ENCODE assay signal across 8 cellular contexts in the genomic region with DNA sequence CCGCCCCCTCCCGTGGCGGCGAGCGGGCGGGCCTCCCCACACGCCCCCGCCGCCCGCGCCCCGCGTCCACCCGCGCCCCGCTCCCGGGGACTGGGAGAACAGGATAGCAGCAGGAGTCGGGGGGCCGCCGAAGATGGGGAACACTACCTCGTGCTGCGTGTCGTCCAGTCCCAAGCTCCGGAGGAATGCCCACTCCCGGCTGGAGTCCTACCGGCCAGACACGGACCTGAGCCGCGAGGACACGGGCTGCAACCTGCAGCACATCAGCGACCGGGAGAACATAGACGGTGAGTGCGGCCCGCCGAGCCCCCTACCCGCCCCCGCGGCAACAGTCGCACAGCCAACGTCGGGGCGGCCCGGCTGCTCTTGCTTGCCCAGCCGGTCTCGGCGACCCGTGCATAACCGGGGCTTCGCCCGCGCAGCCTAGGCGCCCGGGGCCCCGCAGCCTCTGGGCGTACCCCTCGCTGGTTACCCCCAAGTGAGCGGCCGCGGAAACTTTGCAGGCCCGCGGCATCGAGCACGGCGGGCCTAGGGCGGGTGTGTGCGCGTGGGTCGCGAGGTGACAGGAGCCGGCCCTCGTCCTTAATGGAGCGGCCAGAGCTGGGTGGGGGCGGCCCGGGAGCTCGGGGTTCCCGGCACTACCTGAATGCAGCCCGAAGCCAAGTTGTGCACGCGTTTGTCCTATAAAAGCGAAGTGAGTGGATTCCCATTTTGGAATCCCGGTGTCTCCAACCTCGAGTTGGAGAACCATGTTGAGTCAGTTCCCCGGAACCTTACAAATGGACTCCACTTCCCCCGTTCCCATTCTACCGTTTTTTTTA. TPM values are rescaled to one million over a fixed set of nuclear protein-coding genes. Genes with fewer than 3 reads are reported as not detected.
DNase-seq lines count a peak whose midpoint lies in the region; ATAC-seq and TF ChIP-seq lines count a peak whose summit lies in the region.

No MANE protein-coding gene starts in this region.

- H3K27ac ChIP-seq in MM.1S (ENCODE audit: low read length), result no peak overlapping the region
- peak overlapping the region; percentile 36 for H3K27ac ChIP-seq in fibroblast of lung (ENCODE audit: insufficient read depth, low read length)
- H3K27ac ChIP-seq in neural cell (ENCODE audit: low read length), result peak overlapping the region; percentile 23

- H3K27me3 ChIP-seq in MM.1S (replicated peaks; ENCODE audit: insufficient read depth, low read length) (no peaks in the 10 kb centered on the region), fibroblast of lung (ENCODE audit: control insufficient read depth, insufficient read depth, low read length) (no peaks in the 10 kb centered on the region), neural cell (ENCODE audit: insufficient read depth, low read depth, low read length) (no peaks in the 10 kb centered on the region)

- H3K4me2 ChIP-seq in MM.1S (ENCODE audit: low read depth, low read length), result peak overlapping the region; percentile 84
- H3K4me2 ChIP-seq in fibroblast of lung (ENCODE audit: extremely low read depth, insufficient read depth, low read length), result peak overlapping the region; percentile 84
- peak overlapping the region; percentile 57 for H3K4me2 ChIP-seq in neural cell (ENCODE audit: low read length)

- H4K20me1 ChIP-seq in MM.1S (ENCODE audit: insufficient read depth, low read length), result no peaks in the 10 kb centered on the region
- peaks cover 5% of the 10 kb centered on the region for H4K20me1 ChIP-seq in fibroblast of lung (ENCODE audit: control insufficient read depth, extremely low read depth, insufficient read depth, low read length)
- H4K20me1 ChIP-seq in neural cell (ENCODE audit: insufficient read depth), result no peaks in the 10 kb centered on the region

- H3K36me3 ChIP-seq in MM.1S (replicated peaks; ENCODE audit: insufficient read depth, low read length), result no peaks in the 10 kb centered on the region
- H3K36me3 ChIP-seq in fibroblast of lung (ENCODE audit: control insufficient read depth, insufficient read depth, low read length), result no peaks in the 10 kb centered on the region
- H3K36me3 ChIP-seq in neural cell (ENCODE audit: insufficient read depth, low read length), result no peaks in the 10 kb centered on the region

- H3K79me2 ChIP-seq in MM.1S (ENCODE audit: low read length) (peaks cover 84% of the 10 kb centered on the region), fibroblast of lung (ENCODE audit: control insufficient read depth, insufficient read depth, low read length) (peaks cover 78% of the 10 kb centered on the region), neural cell (replicated peaks; ENCODE audit: insufficient read depth, low read length) (peaks cover 76% of the 10 kb centered on the region)

- H3K9me3 ChIP-seq in MM.1S (replicated peaks; ENCODE audit: insufficient read depth, low read length) (no peaks in the 10 kb centered on the region), fibroblast of lung (ENCODE audit: control insufficient read depth, insufficient read depth, low read depth, low read length) (no peaks in the 10 kb centered on the region), neural cell (ENCODE audit: low read length) (no peaks in the 10 kb centered on the region)

- peaks cover 3 to 15% of the 10 kb centered on the region in 2 donors for H3K36me3 Mint-ChIP-seq in activated T-cell treated with anti-CD3 and anti-CD28 coated beads, Interleukin-2, amount 50 U/mL, for 72 hours (ENCODE audit: insufficient read depth in 2 of 2)

- H3K4me3 ChIP-seq in MM.1S (ENCODE audit: low read length), result peak overlapping the region; percentile 80
- H3K4me3 ChIP-seq in fibroblast of lung (replicated peaks in 1 of 4; ENCODE audit: control extremely low read depth in 1 of 4, insufficient read depth in 1 of 4, low read depth in 3 of 4, low read length in 4 of 4), result peak overlapping the region; percentile 72 to 88 (median 82)
- peak overlapping the region; percentile 95 for H3K4me3 ChIP-seq in neural cell (ENCODE audit: low read length)

- peak overlapping the region; percentile 83 to 96 for H3K4me3 Mint-ChIP-seq in activated T-cell treated with anti-CD3 and anti-CD28 coated beads, Interleukin-2, amount 50 U/mL, for 72 hours

- peak overlapping the region; percentile 35 for H2AFZ ChIP-seq in MM.1S (ENCODE audit: low read length)
- H2AFZ ChIP-seq in fibroblast of lung (ENCODE audit: low read length), result peak overlapping the region; percentile 70
- peak overlapping the region; percentile 4 for H2AFZ ChIP-seq in neural cell (ENCODE audit: low read depth, low read length)

- H3K4me1 ChIP-seq in MM.1S (ENCODE audit: low read length) (peaks cover 29% of the 10 kb centered on the region), fibroblast of lung (ENCODE audit: control insufficient read depth, extremely low read depth, insufficient read depth, low read length) (peaks cover 12% of the 10 kb centered on the region)

- H3K9ac ChIP-seq in MM.1S (ENCODE audit: low read length), result peak overlapping the region; percentile 48
- peak overlapping the region; percentile 73 for H3K9ac ChIP-seq in fibroblast of lung (ENCODE audit: insufficient read depth, low read length)
- peak overlapping the region; percentile 66 for H3K9ac ChIP-seq in neural cell (ENCODE audit: low read length)

- TF ChIP-seq RAD21 in neural cell (conservative IDR thresholded peaks at IDR 0.05), result peak; percentile 42

- peaks cover 84% of the 10 kb centered on the region for H3K4me1 Mint-ChIP-seq in activated T-cell treated with anti-CD3 and anti-CD28 coated beads, Interleukin-2, amount 50 U/mL, for 72 hours (ENCODE audit: low read depth)

- DNase-seq in COLO668 (lab: John Stamatoyannopoulos, UW; ENCODE audit: unreplicated experiment) (peak; percentile 57), MM.1S (peak; percentile 28), fibroblast of lung (ENCODE audit: low read depth in 2 of 2) (peak in 1 of 2 donors; percentile 40), NCI-H128 (lab: John Stamatoyannopoulos, UW; ENCODE audit: unreplicated experiment) (no peak), NCI-H2029 (lab: John Stamatoyannopoulos, UW) (no peak)
- DNase-seq in activated T-cell treated with anti-CD3 and anti-CD28 coated beads, Interleukin-2, amount 50 U/mL, for 72 hours, result peak; percentile 50 to 56

- H3F3A ChIP-seq in MM.1S (ENCODE audit: insufficient read depth, low read length), result peaks cover 14% of the 10 kb centered on the region
- no peaks in the 10 kb centered on the region for H3F3A ChIP-seq in neural cell (ENCODE audit: insufficient read depth, low read length, poor library complexity, severe bottlenecking)

- H3K27ac Mint-ChIP-seq in activated T-cell treated with anti-CD3 and anti-CD28 coated beads, Interleukin-2, amount 50 U/mL, for 72 hours, result peak overlapping the region; percentile 90

- no peaks in the 10 kb centered on the region for H3K9me3 Mint-ChIP-seq in activated T-cell treated with anti-CD3 and anti-CD28 coated beads, Interleukin-2, amount 50 U/mL, for 72 hours

- H3K9me2 ChIP-seq in MM.1S (replicated peaks; ENCODE audit: insufficient read depth, low read length) (no peaks in the 10 kb centered on the region), neural cell (ENCODE audit: insufficient read depth, low read length) (no peaks in the 10 kb centered on the region)

- ATAC-seq in GM21717 (IDR thresholded peaks at IDR 0.05; ENCODE audit: unreplicated experiment), result peak; percentile 5
- peak; percentile 3 to 8 for ATAC-seq in activated T-cell treated with anti-CD3 and anti-CD28 coated beads, Interleukin-2, amount 50 U/mL, for 72 hours (replicated peaks in 1 of 2)

- H3K27me3 Mint-ChIP-seq in activated T-cell treated with anti-CD3 and anti-CD28 coated beads, Interleukin-2, amount 50 U/mL, for 72 hours (ENCODE audit: low read depth), result no peaks in the 10 kb centered on the region

- no peak for TF ChIP-seq CTCF in MM.1S (IDR thresholded peaks at IDR 0.05; ENCODE audit: low read length)
- no peak for TF ChIP-seq CTCF in fibroblast of lung (conservative IDR thresholded peaks at IDR 0.05 in 1 of 2, IDR thresholded peaks at IDR 0.05 in 1 of 2; ENCODE audit: low read depth in 1 of 2, low read length in 2 of 2)
- TF ChIP-seq CTCF in neural cell (IDR thresholded peaks at IDR 0.05; ENCODE audit: poor library complexity, severe bottlenecking), result no peak

- no peak for TF ChIP-seq EP300 in neural cell (conservative IDR thresholded peaks at IDR 0.05; ENCODE audit: poor library complexity, severe bottlenecking)

TF ChIP-seq in neural cell, 6 proteins besides CTCF, POLR2A, EP300 and RAD21 (continues in another document):
- TF ChIP-seq EZH2 (IDR thresholded peaks at IDR 0.05; ENCODE audit: borderline replicate concordance, insufficient read depth, low read length, poor library complexity, severe bottlenecking) (no peak), POLR2AphosphoS5 (IDR thresholded peaks at IDR 0.05) (peak; percentile 8), SMC3 (conservative IDR thresholded peaks at IDR 0.05; ENCODE audit: poor library complexity) (peak; percentile 37), TAF1 (IDR thresholded peaks at IDR 0.05; ENCODE audit: low read depth) (no peak), MXI1 (conservative IDR thresholded peaks at IDR 0.05; ENCODE audit: poor library complexity, severe bottlenecking) (peak; percentile 61)

RNA-seq across cellular contexts. Expression of gene CCNY, which starts 0.8 kb away (rescaled TPM):
- 10 to 100 TPM; 54.1 to 78.6 TPM for total RNA-seq in activated T-cell treated with anti-CD3 and anti-CD28 coated beads, Interleukin-2, amount 50 U/mL, for 72 hours
- total RNA-seq in fibroblast of lung, result 34.7 and 38.5 TPM in 2 replicates
- polyA plus RNA-seq in fibroblast of lung, result 66.4 and 74.5 TPM in 2 replicates
- polyA plus RNA-seq in fibroblast of lung (2012), result 40.1 and 53.4 TPM in 2 replicates
- 19.9 and 87.6 TPM in 2 replicates for polyA minus RNA-seq in fibroblast of lung (ENCODE audit: low replicate concordance)
- 36.1 and 36.4 TPM in 2 replicates for polyA plus RNA-seq in neural cell
- polyA minus RNA-seq in neural cell, result 49.2 and 54.5 TPM in 2 replicates

Comparison
In these comparisons a context has a peak if more than half of its experiments do, and no peak if none do; other contexts are left out.
1. DNase-seq: peak in COLO668 (single experiment), MM.1S (single experiment) and activated T-cell treated with anti-CD3 and anti-CD28 coated beads, Interleukin-2, amount 50 U/mL, for 72 hours (2 of 2); none in NCI-H128 (single experiment) and NCI-H2029 (single experiment).
2. H2AFZ ChIP-seq: peak in every context shown above with its lines; median percentile 70 in fibroblast of lung; 35 in MM.1S; 4 in neural cell.
3. Peak in every context shown above with its lines, with median percentiles within 50 percentile points of each other: H3K4me2 ChIP-seq, H3K4me3 ChIP-seq and H3K9ac ChIP-seq.